ENCODE assay signal across 13 cellular contexts in the genomic region with DNA sequence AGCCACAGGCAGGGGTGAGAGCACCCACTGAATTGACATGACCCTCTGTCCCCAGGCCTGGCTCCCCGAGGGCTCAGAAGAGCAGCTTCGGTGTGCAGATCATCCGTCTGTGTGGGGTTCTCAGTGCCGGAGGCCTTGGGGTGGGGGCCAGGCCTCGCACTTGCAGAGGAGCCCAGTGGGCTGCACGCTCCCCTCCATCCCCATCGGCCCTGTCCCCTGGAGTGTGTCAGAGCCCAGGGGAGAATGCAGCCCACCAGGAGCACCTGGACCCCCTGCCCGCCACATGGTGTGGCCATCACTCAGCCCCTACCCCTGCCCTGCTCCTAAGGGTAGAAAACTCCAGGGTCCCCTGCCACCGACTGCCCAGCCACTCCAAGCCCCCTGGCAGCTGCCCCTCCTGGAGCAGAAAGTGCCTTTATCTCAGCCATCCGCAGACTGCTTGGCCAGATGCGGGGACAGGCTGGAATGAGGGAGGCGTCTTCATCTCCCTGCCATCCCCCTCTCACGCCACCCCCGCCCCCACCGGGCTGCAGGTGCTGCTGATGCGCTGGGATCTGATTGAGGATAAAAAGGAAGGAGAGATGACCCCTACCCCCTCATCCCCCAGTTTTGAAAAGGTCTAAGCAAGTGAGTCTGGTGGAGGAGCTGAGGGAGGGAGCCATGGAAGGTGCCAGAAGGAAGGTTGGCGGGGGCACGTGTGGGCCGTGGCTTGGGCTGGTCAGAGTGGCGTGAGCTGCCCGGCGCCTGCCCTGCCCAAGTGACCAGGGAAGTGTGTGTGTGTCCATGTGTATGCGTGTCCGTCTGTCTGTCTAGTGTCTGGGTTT.
DNase-seq lines count a peak whose midpoint lies in the region; ATAC-seq, FAIRE-seq and TF ChIP-seq lines count a peak whose summit lies in the region.
"Had no signal": no experiment of that assay in that cellular context is flagged by ENCODE, and none has a peak within 500 bp of the region (broad histone marks: within the 10 kb centered on the region; RNA-seq: fewer than 3 reads in every experiment).

No MANE protein-coding gene starts in this region.

- intact Hi-C loops in cardiac septum (cut with DNase I): loop anchor here (10.0 kb wide), 1 partner anchor 404 kb away; no protein-coding TSS in a partner anchor
- intact Hi-C loops in heart right ventricle (cut with DNase I): loop anchor here in 3 of 10 donors (5.0 to 10.0 kb wide), 3 partner anchors 72 to 424 kb away; no protein-coding TSS in a partner anchor
- intact Hi-C loops in K562 (cut with micrococcal nuclease): no loop called here
- intact Hi-C loops in natural killer cell (cut with micrococcal nuclease): loop anchor here (10.0 kb wide), 1 partner anchor 414 kb away; no protein-coding TSS in a partner anchor

- 95% methylated on average over 24 of the region's 24 CpGs for WGBS in heart right ventricle, 2 donors
- 88% methylated on average over 15 of the region's 24 CpGs for WGBS in K562 (ENCODE audit: insufficient coverage, low coverage, missing lambda C conversion rate)

- no peaks in the 10 kb centered on the region for H3K9me3 ChIP-seq in heart right ventricle
- no peaks in the 10 kb centered on the region for H3K9me3 ChIP-seq in K562 (replicated peaks; ENCODE audit: control insufficient read depth, insufficient read depth, low read depth, low read length)
- H3K9me3 ChIP-seq: SJCRH30 had no signal

- H3K4me3 Mint-ChIP-seq in natural killer cell: no peak overlapping the region

- no peaks in the 10 kb centered on the region; the same call in 1 of the 2 replicates for H4K20me1 ChIP-seq in K562 (replicated peaks; ENCODE audit: control insufficient read depth, insufficient read depth, low read length)

- no peaks in the 10 kb centered on the region for H3K36me3 Mint-ChIP-seq in natural killer cell

- no peak for FAIRE-seq in K562 (lab: Jason Lieb, UNC)

- no peak overlapping the region for H3K4me3 ChIP-seq in heart right ventricle
- H3K4me3 ChIP-seq in K562: no peak overlapping the region
- H3K4me3 ChIP-seq: lung, SJCRH30, smooth muscle cell had no signal

- H3K79me2 ChIP-seq in K562 (ENCODE audit: control insufficient read depth, insufficient read depth, low read length): no peaks in the 10 kb centered on the region

- TF ChIP-seq CTCF in heart right ventricle (IDR thresholded peaks at IDR 0.05) (no peak), K562 (IDR thresholded peaks at IDR 0.05 in 2 of 3, conservative IDR thresholded peaks at IDR 0.05 in 1 of 3; ENCODE audit: insufficient read depth in 2 of 3, low read depth in 1 of 3, low read length in 3 of 3) (no peak), natural killer cell (IDR thresholded peaks at IDR 0.05) (no peak)

- ATAC-seq in heart right ventricle (no peak), K562 (no peak), natural killer cell (no peak), HG02981 (IDR thresholded peaks at IDR 0.05; ENCODE audit: unreplicated experiment) (no peak), GM18907 (IDR thresholded peaks at IDR 0.05; ENCODE audit: unreplicated experiment) (no peak)
- ATAC-seq in stimulated activated naive CD8-positive, alpha-beta T cell treated with anti-CD3 and anti-CD28 coated beads, Interleukin-15, Interleukin-2, amounts not matched to agents 100 U/mL and 50 U/mL, for 24 hours: no peak

- no peak overlapping the region for H3K27ac ChIP-seq in heart right ventricle
- H3K27ac ChIP-seq in K562 (ENCODE audit: extremely low read depth, low read depth, low read length): no peak overlapping the region
- H3K27ac ChIP-seq: SJCRH30 had no signal

- TF ChIP-seq EP300 in K562 (IDR thresholded peaks at IDR 0.05; ENCODE audit: low read length): no peak

- peaks cover 7 to 14% of the 10 kb centered on the region in 2 donors for H3K4me1 Mint-ChIP-seq in natural killer cell

- in situ Hi-C loops in K562 (cut with MboI): no loop called here

- no peaks in the 10 kb centered on the region for H3K27me3 ChIP-seq in heart right ventricle
- peaks cover 0 to 10% of the 10 kb centered on the region in 2 experiments; a peak in 2 of 5 replicates for H3K27me3 ChIP-seq in K562 (ENCODE audit: control insufficient read depth in 2 of 2, insufficient read depth in 2 of 2, low read length in 2 of 2)
- H3K27me3 ChIP-seq: SJCRH30 had no signal

- peak overlapping the region; percentile 29 to 45 for H3K27ac Mint-ChIP-seq in natural killer cell

- TF ChIP-seq RAD21 in K562 (CRISPR knock-in tag; conservative IDR thresholded peaks at IDR 0.05 in 1 of 2, IDR thresholded peaks at IDR 0.05 in 1 of 2): no peak

- BruUV-seq in K562 (replicated peaks; lab: Mats Ljungman, UMichigan): no TSS peak

- no peaks in the 10 kb centered on the region for H3K9me3 Mint-ChIP-seq in natural killer cell

- CTCF ChIA-PET in K562 (lab: Yijun Ruan, JAX; ENCODE audit: low intra/inter-chr PET ratio): no interaction called here

- POLR2A ChIA-PET in K562 (lab: Yijun Ruan, JAX): interaction anchor here (0.6 to 1.2 kb wide), 2 partner anchors 135 to 1137 kb away, joined by 3 to 4 read pairs; no protein-coding TSS in a partner anchor

- H2AFZ ChIP-seq in K562 (ENCODE audit: low read depth, low read length): no peak overlapping the region

- no peak overlapping the region for H3K4me2 ChIP-seq in K562 (ENCODE audit: insufficient read depth, low read length)
- H3K4me2 ChIP-seq: smooth muscle cell had no signal

- H3K9ac ChIP-seq in K562 (ENCODE audit: insufficient read depth in 1 of 2, low read depth in 2 of 2, low read length in 2 of 2): no peak overlapping the region

- H3K9me1 ChIP-seq in K562 (ENCODE audit: control insufficient read depth, insufficient read depth, low read length): no peaks in the 10 kb centered on the region

- no peaks in the 10 kb centered on the region for H3K27me3 Mint-ChIP-seq in natural killer cell (ENCODE audit: low read depth in 2 of 2)

- peaks cover 0 to 74% (median 0%) of the 10 kb centered on the region in 9 donors for H3K36me3 ChIP-seq in heart right ventricle
- H3K36me3 ChIP-seq in K562 (ENCODE audit: control insufficient read depth, insufficient read depth, low read length): peaks cover 37% of the 10 kb centered on the region; the same call in 1 of the 3 replicates

- 0 out of 2 replicates have a peak, but pooled peaks have one; percentile 33 for TF ChIP-seq POLR2A in K562 (conservative IDR thresholded peaks at IDR 0.05)

- H3K4me1 ChIP-seq in heart right ventricle (peaks cover 0 to 12% (median 8%) of the 10 kb centered on the region in 9 donors), K562 (replicated peaks in 1 of 2; ENCODE audit: control insufficient read depth in 2 of 2, insufficient read depth in 2 of 2, low read length in 2 of 2) (peaks cover 0 to 10% of the 10 kb centered on the region in 2 experiments; a peak in 1 of 5 replicates)
- H3K4me1 ChIP-seq: SJCRH30 had no signal

- DNase-seq in cardiac septum (ENCODE audit: low spot score) (peak; percentile 43), heart right ventricle (no peak), K562 (ENCODE audit: extremely low read depth in 1 of 4, low spot score in 3 of 4) (no peak), natural killer cell (no peak), NCI-H748 (lab: John Stamatoyannopoulos, UW; ENCODE audit: unreplicated experiment) (no peak)
- DNase-seq in stimulated activated naive CD8-positive, alpha-beta T cell treated with anti-CD3 and anti-CD28 coated beads, Interleukin-15, Interleukin-2, amounts not matched to agents 100 U/mL and 50 U/mL, for 24 hours: no peak
- DNase-seq: dermis blood vessel endothelial cell, DMS79, SJCRH30 had no signal

TF ChIP-seq in K562, 482 proteins besides CTCF, POLR2A, EP300 and RAD21:
- no peak for TF ChIP-seq ZNF408 (CRISPR knock-in tag; IDR thresholded peaks at IDR 0.05; ENCODE audit: low read depth)
- no peak for TF ChIP-seq ZSCAN29 (IDR thresholded peaks at IDR 0.05)
- TF ChIP-seq, protein P1, sequence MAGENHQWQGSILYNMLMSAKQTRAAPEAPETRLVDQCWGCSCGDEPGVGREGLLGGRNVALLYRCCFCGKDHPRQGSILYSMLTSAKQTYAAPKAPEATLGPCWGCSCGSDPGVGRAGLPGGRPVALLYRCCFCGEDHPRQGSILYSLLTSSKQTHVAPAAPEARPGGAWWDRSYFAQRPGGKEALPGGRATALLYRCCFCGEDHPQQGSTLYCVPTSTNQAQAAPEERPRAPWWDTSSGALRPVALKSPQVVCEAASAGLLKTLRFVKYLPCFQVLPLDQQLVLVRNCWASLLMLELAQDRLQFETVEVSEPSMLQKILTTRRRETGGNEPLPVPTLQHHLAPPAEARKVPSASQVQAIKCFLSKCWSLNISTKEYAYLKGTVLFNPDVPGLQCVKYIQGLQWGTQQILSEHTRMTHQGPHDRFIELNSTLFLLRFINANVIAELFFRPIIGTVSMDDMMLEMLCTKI (IDR thresholded peaks at IDR 0.05; ENCODE audit: partially characterized antibody): no peak
- TF ChIP-seq KDM2B (CRISPR knock-in tag; IDR thresholded peaks at IDR 0.05): no peak
TF ChIP-seq in K562: peak in this region for 0.
